In the genomic region with DNA sequence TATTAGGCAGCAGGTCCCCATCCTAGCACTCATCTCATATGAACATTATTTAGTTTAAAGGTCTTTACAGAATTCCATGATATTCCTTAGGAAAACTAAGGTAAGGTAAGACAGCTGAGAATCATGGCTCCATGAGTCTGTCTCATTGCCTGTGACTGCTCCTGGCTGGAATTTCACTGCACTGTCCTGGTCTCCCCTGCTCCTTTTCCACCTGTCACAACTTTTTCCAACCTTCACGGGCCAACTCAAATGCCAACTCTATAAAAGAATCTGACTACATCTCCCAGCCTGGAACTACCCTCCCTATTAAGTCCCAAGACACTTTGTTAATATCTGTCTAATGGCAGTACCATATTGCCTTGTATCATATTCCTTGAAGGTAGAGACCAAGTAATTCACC, we compare ENCODE assay signal across 1 cellular context.
TF ChIP-seq lines count a peak whose summit lies in the region.

No MANE protein-coding gene starts in this region.

TF ChIP-seq in GM23338, 12 proteins besides CTCF, POLR2A, EP300 and RAD21:
- TF ChIP-seq ZNF114 (CRISPR knock-in tag; IDR thresholded peaks at IDR 0.05) (no peak), ZNF331 (CRISPR knock-in tag; IDR thresholded peaks at IDR 0.05; ENCODE audit: low read depth) (no peak), STAT1 (IDR thresholded peaks at IDR 0.05; ENCODE audit: unreplicated experiment) (no peak), EZH2phosphoT487 (IDR thresholded peaks at IDR 0.05; ENCODE audit: unreplicated experiment) (no peak), CREB1 (CRISPR knock-in tag; IDR thresholded peaks at IDR 0.05; ENCODE audit: low read depth) (no peak), JUNB (IDR thresholded peaks at IDR 0.05; ENCODE audit: unreplicated experiment) (no peak), NANOG (IDR thresholded peaks at IDR 0.05; ENCODE audit: borderline replicate concordance) (no peak), EZH2 (IDR thresholded peaks at IDR 0.05; ENCODE audit: low read depth, unreplicated experiment) (no peak), POLR2AphosphoS5 (IDR thresholded peaks at IDR 0.05; ENCODE audit: low read depth) (no peak)
- TF ChIP-seq, protein P1, sequence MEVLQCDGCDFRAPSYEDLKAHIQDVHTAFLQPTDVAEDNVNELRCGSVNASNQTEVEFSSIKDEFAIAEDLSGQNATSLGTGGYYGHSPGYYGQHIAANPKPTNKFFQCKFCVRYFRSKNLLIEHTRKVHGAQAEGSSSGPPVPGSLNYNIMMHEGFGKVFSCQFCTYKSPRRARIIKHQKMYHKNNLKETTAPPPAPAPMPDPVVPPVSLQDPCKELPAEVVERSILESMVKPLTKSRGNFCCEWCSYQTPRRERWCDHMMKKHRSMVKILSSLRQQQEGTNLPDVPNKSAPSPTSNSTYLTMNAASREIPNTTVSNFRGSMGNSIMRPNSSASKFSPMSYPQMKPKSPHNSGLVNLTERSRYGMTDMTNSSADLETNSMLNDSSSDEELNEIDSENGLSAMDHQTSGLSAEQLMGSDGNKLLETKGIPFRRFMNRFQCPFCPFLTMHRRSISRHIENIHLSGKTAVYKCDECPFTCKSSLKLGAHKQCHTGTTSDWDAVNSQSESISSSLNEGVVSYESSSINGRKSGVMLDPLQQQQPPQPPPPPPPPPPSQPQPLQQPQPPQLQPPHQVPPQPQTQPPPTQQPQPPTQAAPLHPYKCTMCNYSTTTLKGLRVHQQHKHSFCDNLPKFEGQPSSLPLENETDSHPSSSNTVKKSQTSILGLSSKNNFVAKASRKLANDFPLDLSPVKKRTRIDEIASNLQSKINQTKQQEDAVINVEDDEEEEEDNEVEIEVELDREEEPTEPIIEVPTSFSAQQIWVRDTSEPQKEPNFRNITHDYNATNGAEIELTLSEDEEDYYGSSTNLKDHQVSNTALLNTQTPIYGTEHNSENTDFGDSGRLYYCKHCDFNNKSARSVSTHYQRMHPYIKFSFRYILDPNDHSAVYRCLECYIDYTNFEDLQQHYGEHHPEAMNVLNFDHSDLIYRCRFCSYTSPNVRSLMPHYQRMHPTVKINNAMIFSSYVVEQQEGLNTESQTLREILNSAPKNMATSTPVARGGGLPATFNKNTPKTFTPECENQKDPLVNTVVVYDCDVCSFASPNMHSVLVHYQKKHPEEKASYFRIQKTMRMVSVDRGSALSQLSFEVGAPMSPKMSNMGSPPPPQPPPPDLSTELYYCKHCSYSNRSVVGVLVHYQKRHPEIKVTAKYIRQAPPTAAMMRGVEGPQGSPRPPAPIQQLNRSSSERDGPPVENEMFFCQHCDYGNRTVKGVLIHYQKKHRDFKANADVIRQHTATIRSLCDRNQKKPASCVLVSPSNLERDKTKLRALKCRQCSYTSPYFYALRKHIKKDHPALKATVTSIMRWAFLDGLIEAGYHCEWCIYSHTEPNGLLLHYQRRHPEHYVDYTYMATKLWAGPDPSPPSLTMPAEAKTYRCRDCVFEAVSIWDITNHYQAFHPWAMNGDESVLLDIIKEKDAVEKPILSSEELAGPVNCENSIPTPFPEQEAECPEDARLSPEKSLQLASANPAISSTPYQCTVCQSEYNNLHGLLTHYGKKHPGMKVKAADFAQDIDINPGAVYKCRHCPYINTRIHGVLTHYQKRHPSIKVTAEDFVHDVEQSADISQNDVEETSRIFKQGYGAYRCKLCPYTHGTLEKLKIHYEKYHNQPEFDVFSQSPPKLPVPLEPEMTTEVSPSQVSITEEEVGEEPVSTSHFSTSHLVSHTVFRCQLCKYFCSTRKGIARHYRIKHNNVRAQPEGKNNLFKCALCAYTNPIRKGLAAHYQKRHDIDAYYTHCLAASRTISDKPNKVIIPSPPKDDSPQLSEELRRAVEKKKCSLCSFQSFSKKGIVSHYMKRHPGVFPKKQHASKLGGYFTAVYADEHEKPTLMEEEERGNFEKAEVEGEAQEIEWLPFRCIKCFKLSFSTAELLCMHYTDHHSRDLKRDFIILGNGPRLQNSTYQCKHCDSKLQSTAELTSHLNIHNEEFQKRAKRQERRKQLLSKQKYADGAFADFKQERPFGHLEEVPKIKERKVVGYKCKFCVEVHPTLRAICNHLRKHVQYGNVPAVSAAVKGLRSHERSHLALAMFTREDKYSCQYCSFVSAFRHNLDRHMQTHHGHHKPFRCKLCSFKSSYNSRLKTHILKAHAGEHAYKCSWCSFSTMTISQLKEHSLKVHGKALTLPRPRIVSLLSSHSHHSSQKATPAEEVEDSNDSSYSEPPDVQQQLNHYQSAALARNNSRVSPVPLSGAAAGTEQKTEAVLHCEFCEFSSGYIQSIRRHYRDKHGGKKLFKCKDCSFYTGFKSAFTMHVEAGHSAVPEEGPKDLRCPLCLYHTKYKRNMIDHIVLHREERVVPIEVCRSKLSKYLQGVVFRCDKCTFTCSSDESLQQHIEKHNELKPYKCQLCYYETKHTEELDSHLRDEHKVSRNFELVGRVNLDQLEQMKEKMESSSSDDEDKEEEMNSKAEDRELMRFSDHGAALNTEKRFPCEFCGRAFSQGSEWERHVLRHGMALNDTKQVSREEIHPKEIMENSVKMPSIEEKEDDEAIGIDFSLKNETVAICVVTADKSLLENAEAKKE (CRISPR knock-in tag; IDR thresholded peaks at IDR 0.05), result no peak
- TF ChIP-seq, protein P2, sequence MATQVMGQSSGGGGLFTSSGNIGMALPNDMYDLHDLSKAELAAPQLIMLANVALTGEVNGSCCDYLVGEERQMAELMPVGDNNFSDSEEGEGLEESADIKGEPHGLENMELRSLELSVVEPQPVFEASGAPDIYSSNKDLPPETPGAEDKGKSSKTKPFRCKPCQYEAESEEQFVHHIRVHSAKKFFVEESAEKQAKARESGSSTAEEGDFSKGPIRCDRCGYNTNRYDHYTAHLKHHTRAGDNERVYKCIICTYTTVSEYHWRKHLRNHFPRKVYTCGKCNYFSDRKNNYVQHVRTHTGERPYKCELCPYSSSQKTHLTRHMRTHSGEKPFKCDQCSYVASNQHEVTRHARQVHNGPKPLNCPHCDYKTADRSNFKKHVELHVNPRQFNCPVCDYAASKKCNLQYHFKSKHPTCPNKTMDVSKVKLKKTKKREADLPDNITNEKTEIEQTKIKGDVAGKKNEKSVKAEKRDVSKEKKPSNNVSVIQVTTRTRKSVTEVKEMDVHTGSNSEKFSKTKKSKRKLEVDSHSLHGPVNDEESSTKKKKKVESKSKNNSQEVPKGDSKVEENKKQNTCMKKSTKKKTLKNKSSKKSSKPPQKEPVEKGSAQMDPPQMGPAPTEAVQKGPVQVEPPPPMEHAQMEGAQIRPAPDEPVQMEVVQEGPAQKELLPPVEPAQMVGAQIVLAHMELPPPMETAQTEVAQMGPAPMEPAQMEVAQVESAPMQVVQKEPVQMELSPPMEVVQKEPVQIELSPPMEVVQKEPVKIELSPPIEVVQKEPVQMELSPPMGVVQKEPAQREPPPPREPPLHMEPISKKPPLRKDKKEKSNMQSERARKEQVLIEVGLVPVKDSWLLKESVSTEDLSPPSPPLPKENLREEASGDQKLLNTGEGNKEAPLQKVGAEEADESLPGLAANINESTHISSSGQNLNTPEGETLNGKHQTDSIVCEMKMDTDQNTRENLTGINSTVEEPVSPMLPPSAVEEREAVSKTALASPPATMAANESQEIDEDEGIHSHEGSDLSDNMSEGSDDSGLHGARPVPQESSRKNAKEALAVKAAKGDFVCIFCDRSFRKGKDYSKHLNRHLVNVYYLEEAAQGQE (IDR thresholded peaks at IDR 0.05; ENCODE audit: unreplicated experiment), result no peak
- TF ChIP-seq, protein P3, sequence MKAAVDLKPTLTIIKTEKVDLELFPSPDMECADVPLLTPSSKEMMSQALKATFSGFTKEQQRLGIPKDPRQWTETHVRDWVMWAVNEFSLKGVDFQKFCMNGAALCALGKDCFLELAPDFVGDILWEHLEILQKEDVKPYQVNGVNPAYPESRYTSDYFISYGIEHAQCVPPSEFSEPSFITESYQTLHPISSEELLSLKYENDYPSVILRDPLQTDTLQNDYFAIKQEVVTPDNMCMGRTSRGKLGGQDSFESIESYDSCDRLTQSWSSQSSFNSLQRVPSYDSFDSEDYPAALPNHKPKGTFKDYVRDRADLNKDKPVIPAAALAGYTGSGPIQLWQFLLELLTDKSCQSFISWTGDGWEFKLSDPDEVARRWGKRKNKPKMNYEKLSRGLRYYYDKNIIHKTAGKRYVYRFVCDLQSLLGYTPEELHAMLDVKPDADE (IDR thresholded peaks at IDR 0.05), result no peak
